Comparison of ENCODE assay signal across 9 cellular contexts in the genomic region with DNA sequence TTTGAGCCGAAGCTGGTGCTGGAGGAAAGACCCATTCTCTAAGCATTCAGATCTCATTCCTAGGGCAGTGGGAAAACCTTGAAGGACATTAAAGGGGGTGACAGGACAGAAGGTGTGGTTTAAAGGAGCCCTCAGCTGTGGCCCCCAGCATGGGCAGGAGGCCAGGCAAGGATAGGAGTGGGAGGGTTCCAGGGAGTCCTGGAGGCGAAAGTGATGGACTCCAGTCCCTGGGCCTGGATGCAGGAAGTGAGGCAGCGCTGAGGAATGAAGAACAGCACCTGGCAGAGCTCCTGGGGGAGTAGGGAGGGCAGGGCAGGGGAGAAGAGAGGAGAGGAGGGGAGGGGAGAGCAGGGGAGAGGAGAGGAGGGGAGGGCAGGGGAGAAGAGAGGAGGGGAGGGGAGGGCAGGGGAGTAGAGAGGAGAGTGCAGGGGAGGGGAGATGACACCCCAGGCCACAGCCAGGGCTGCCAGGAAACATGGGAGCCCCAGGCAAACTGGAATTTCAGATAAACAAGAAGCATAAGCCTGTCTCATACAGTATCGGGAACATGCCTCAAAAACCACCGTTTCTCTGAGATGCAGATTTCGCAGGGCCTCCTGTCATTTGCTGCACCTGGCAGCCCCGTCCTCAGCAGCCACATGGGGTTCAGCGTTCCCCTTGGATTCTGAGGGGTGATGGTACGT. TPM values are rescaled to one million over a fixed set of nuclear protein-coding genes. Genes with fewer than 3 reads are reported as not detected.
DNase-seq lines count a peak whose midpoint lies in the region; ATAC-seq and TF ChIP-seq lines count a peak whose summit lies in the region.
"Had no signal": no experiment of that assay in that cellular context is flagged by ENCODE, and none has a peak within 500 bp of the region (broad histone marks: within the 10 kb centered on the region; RNA-seq: fewer than 3 reads in every experiment).

No MANE protein-coding gene starts in this region.

- no peak overlapping the region for H3K4me3 Mint-ChIP-seq in activated naive CD4-positive, alpha-beta T cell treated with anti-CD3 and anti-CD28 coated beads for 36 hours

- H3K27ac ChIP-seq in left lung (peak overlapping the region in 1 of 2 donors; percentile 19), upper lobe of right lung (no peak overlapping the region)

- peaks cover 19% of the 10 kb centered on the region for H3K4me1 Mint-ChIP-seq in activated naive CD4-positive, alpha-beta T cell treated with anti-CD3 and anti-CD28 coated beads for 36 hours (ENCODE audit: low read depth)

- peaks cover 5% of the 10 kb centered on the region for H3K27me3 Mint-ChIP-seq in activated naive CD4-positive, alpha-beta T cell treated with anti-CD3 and anti-CD28 coated beads for 36 hours (ENCODE audit: low read depth)

- H3K36me3 Mint-ChIP-seq in activated naive CD4-positive, alpha-beta T cell treated with anti-CD3 and anti-CD28 coated beads for 36 hours (ENCODE audit: low read depth): no peaks in the 10 kb centered on the region

- H3K4me1 ChIP-seq in left lung (peaks cover 1 to 6% of the 10 kb centered on the region in 2 donors), upper lobe of right lung (no peaks in the 10 kb centered on the region)

- H3K4me3 ChIP-seq in cardiac fibroblast (replicated peaks in 1 of 2; ENCODE audit: low read depth in 2 of 2, low read length in 2 of 2) (no peak overlapping the region), left lung (no peak overlapping the region), upper lobe of right lung (no peak overlapping the region)

- TF ChIP-seq CTCF in cardiac fibroblast (IDR thresholded peaks at IDR 0.05; ENCODE audit: low read depth, low read length) (no peak), left lung (IDR thresholded peaks at IDR 0.05) (no peak), upper lobe of right lung (IDR thresholded peaks at IDR 0.05) (no peak)

- no peak overlapping the region for H3K27ac Mint-ChIP-seq in activated naive CD4-positive, alpha-beta T cell treated with anti-CD3 and anti-CD28 coated beads for 36 hours

- H3K9me3 Mint-ChIP-seq in activated naive CD4-positive, alpha-beta T cell treated with anti-CD3 and anti-CD28 coated beads for 36 hours: no peaks in the 10 kb centered on the region

- CTCF ChIA-PET in activated naive CD4-positive, alpha-beta T cell treated with anti-CD3 and anti-CD28 coated beads for 36 hours (lab: Charles Lee): no interaction called here

- ATAC-seq in left lung (peak; percentile 24), upper lobe of right lung (no peak), HG03439 (IDR thresholded peaks at IDR 0.05; ENCODE audit: unreplicated experiment) (no peak)

- H3K27me3 ChIP-seq in left lung (peaks cover 1 to 51% of the 10 kb centered on the region in 2 donors), upper lobe of right lung (peaks cover 17% of the 10 kb centered on the region)

- intact Hi-C loops in left lung (cut with DNase I): no loop called here
- intact Hi-C loops in upper lobe of right lung (cut with DNase I): no loop called here
- intact Hi-C loops in activated naive CD4-positive, alpha-beta T cell treated with anti-CD3 and anti-CD28 coated beads for 36 hours (cut with micrococcal nuclease): loop anchor here (5.0 kb wide), 1 partner anchor 57 kb away; no protein-coding TSS in a partner anchor

- DNase-seq in SHP77 treated with DMSO at 0.1 percent for 48 hours (lab: John Stamatoyannopoulos, UW): peak; percentile 23
- DNase-seq in SHP77 (lab: John Stamatoyannopoulos, UW): no peak
- DNase-seq in cardiac fibroblast (ENCODE audit: low read depth in 2 of 2): peak; percentile 45 to 81
- DNase-seq in left lung: no peak
- DNase-seq in upper lobe of right lung: peak; percentile 18
- no peak for DNase-seq in activated naive CD4-positive, alpha-beta T cell treated with anti-CD3 and anti-CD28 coated beads for 36 hours
- no peak for DNase-seq in stimulated activated CD8-positive, alpha-beta memory T cell treated with anti-CD3 and anti-CD28 coated beads, Interleukin-4, amount 100 ng/mL, for 48 hours
- DNase-seq: Kasumi-1 had no signal

- H3K36me3 ChIP-seq in left lung (no peaks in the 10 kb centered on the region), upper lobe of right lung (no peaks in the 10 kb centered on the region)

- no peaks in the 10 kb centered on the region for H3K9me3 ChIP-seq in left lung
- H3K9me3 ChIP-seq in upper lobe of right lung: no peaks in the 10 kb centered on the region

RNA-seq across cellular contexts. Expression of a gene that starts 5.7 kb away (rescaled TPM):
- 1 to 10 TPM; 7.0 to 8.6 TPM for total RNA-seq in left lung
- 11.1 TPM for total RNA-seq in upper lobe of right lung
- under 1 TPM; 0.62 to 0.69 TPM for total RNA-seq in activated naive CD4-positive, alpha-beta T cell treated with anti-CD3 and anti-CD28 coated beads for 36 hours

Comparison
In these comparisons a context has a peak if more than half of its experiments do, and no peak if none do; other contexts are left out.
1. DNase-seq: peak in SHP77 treated with DMSO at 0.1 percent for 48 hours (single experiment), cardiac fibroblast (2 of 2) and upper lobe of right lung (single experiment); none in SHP77 (0 of 2), left lung (0 of 2), activated naive CD4-positive, alpha-beta T cell treated with anti-CD3 and anti-CD28 coated beads for 36 hours (single experiment) and stimulated activated CD8-positive, alpha-beta memory T cell treated with anti-CD3 and anti-CD28 coated beads, Interleukin-4, amount 100 ng/mL, for 48 hours (single experiment).